Comparison of ENCODE assay signal across 23 cellular contexts in genomic region chr10:44051091-44051490, GRCh38.
"Had no signal": no experiment of that assay in that cellular context is flagged by ENCODE, and none has a peak within 500 bp of the region (broad histone marks: within the 10 kb centered on the region; RNA-seq: fewer than 3 reads in every experiment).

No MANE protein-coding gene starts in this region.

- H3K27ac ChIP-seq: Peyer's patch, SJSA1 had no signal

- H3K9ac ChIP-seq: SK-N-SH had no signal

- H3K27me3 ChIP-seq: Peyer's patch had no signal

- H3K9me3 ChIP-seq: Peyer's patch, SJSA1, SK-N-SH had no signal

- H3K4me3 ChIP-seq: Peyer's patch, SJSA1 had no signal

- H3K36me3 ChIP-seq: Peyer's patch, SJSA1 had no signal

- DNase-seq: activated CD4-positive, alpha-beta T cell treated with anti-CD3 and anti-CD28 coated beads, Interleukin-2, amount 10 ng/mL, durations not matched to agents 24 days and 14 days; activated CD4-positive, alpha-beta T cell treated with anti-CD3 and anti-CD28 coated beads, Interleukin-2, amount 50 U/mL, for 4 hours; activated CD8-positive, alpha-beta T cell treated with anti-CD3 and anti-CD28 coated beads for 36 hours; activated effector memory CD4-positive, alpha-beta T cell treated with anti-CD3 and anti-CD28 coated beads, Interleukin-2, amount 50 U/mL, for 16 hours; activated naive CD4-positive, alpha-beta T cell; activated naive CD8-positive, alpha-beta T cell treated with anti-CD3 and anti-CD28 coated beads, Interleukin-2, amount 10 ng/mL, durations not matched to agents 7 days and 5 days; activated T-cell treated with anti-CD3 and anti-CD28 coated beads, Interleukin-2, amount 50 U/mL, for 1 hour; activated T-cell treated with anti-CD3 and anti-CD28 coated beads, Interleukin-2, amount 50 U/mL, for 72 hours; NCI-H1105; NCI-H1417 treated with DMSO at 0.1 percent for 48 hours; NCI-H187; NCI-H2029 treated with DMSO at 0.1 percent for 48 hours; NCI-H2107; NCI-H2171; NCI-H510A; NCI-H526; NCI-H748 treated with DMSO at 0.1 percent for 48 hours; NK-92 treated with Interleukin-12 subunit alpha and Interleukin-12 subunit beta, amount 100 ng/mL, for 24 hours; Peyer's patch; RPMI8226; SHP77 treated with DMSO at 0.1 percent for 48 hours; SK-N-SH had no signal
